Comparison of ENCODE assay signal across 8 cellular contexts in the genomic region with DNA sequence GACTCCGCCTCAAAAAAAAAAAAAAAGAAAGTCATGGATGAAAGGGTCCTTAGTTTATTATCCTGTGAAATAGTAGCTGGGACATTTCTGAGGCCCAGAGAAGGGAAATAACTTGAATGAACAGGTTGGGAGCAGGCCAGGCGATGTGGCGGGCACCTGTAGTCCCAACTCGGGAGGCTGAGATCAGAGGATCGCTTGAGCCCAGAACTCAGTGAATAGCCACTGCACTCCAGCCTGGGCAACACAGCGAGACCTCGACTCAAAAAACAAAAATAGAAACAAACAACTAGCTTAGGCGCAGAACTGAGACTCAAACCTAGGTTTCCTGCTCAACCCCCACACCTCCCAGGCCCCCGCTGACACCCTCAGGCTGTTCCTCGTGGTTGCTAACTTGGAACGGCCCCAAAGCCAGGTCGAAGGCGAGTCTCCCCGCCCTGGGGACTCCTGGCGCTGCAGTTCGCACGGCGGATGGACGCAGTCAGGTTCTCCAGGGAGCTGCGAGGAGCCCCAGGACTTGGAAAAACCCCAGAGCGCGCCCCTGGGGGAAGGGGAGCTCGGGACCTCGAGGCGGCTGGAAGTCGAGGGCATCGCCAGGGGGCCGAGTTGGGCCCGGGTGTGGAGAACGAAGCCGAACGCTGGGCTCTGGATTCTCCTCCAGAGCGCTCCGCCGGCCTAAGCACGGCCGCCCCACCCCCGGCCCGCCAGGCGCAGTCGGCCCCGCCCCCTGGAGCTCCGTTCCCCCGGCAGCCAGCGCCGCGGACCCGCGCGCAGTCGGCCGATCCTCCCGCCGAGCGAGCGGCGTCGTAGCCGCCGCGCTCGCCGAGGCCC. TPM values are rescaled to one million over a fixed set of nuclear protein-coding genes. Genes with fewer than 3 reads are reported as not detected.
DNase-seq lines count a peak whose midpoint lies in the region; ATAC-seq and TF ChIP-seq lines count a peak whose summit lies in the region.

TSS of gene STOX1 (plus strand) at position 768 of the 828 bp plus-strand sequence. CDS start 93 bp downstream, outside the sequence.

- TF ChIP-seq CTCF in NB4 (IDR thresholded peaks at IDR 0.05; ENCODE audit: low read depth, low read length) (no peak), brain microvascular endothelial cell (IDR thresholded peaks at IDR 0.05; ENCODE audit: low read depth, low read length, missing control alignments) (peak; percentile 1)

- H3K27me3 ChIP-seq in brain microvascular endothelial cell (replicated peaks), result peaks cover 6% of the 10 kb centered on the region

- H3K4me3 ChIP-seq in NB4 (ENCODE audit: low read depth, low read length) (peak within 1 kb of the TSS; percentile 61), brain microvascular endothelial cell (ENCODE audit: low read depth, low read length) (peak within 1 kb of the TSS; percentile 59)

- DNase-seq in Daoy (ENCODE audit: low read depth) (peak; percentile 62), NB4 (ENCODE audit: low read depth) (peak; percentile 83), UCSD-AML1 (lab: John Stamatoyannopoulos, UW; ENCODE audit: unreplicated experiment) (peak; percentile 58), brain microvascular endothelial cell (peak; percentile 13), iPS-NIHi7 (ENCODE audit: extremely low spot score) (peak; percentile 90), GF-D8 (lab: John Stamatoyannopoulos, UW) (no peak)
- peak; percentile 37 to 59 for DNase-seq in stimulated activated CD4-positive, alpha-beta T cell treated with anti-CD3 and anti-CD28 coated beads, Interleukin-12 subunit alpha, Interleukin-12 subunit beta, amount 100 ng/mL, for 24 hours (ENCODE audit: low read depth in 2 of 2)

- H3K36me3 ChIP-seq in brain microvascular endothelial cell (replicated peaks), result no peaks in the 10 kb centered on the region

- no peak for TF ChIP-seq POLR2A in NB4 (IDR thresholded peaks at IDR 0.05; ENCODE audit: extremely low read depth, insufficient read length)

- no peak within 1 kb of the TSS for H3K27ac ChIP-seq in brain microvascular endothelial cell

- in situ Hi-C loops in brain microvascular endothelial cell (cut with HindIII; ENCODE audit: low pct_ligation_motif_present, low sequenced_read_pairs), result no loop called here

- peak; percentile 77 for ATAC-seq in GM21786 (IDR thresholded peaks at IDR 0.05; ENCODE audit: unreplicated experiment)

RNA-seq across cellular contexts. Expression of gene STOX1, which starts in this region (rescaled TPM):
- 0.80 and 3.0 TPM in 2 replicates for total RNA-seq in Daoy (2014; rRNA removed; shearing (Covaris generic))
